Comparison of ENCODE assay signal across 26 cellular contexts in the genomic region with DNA sequence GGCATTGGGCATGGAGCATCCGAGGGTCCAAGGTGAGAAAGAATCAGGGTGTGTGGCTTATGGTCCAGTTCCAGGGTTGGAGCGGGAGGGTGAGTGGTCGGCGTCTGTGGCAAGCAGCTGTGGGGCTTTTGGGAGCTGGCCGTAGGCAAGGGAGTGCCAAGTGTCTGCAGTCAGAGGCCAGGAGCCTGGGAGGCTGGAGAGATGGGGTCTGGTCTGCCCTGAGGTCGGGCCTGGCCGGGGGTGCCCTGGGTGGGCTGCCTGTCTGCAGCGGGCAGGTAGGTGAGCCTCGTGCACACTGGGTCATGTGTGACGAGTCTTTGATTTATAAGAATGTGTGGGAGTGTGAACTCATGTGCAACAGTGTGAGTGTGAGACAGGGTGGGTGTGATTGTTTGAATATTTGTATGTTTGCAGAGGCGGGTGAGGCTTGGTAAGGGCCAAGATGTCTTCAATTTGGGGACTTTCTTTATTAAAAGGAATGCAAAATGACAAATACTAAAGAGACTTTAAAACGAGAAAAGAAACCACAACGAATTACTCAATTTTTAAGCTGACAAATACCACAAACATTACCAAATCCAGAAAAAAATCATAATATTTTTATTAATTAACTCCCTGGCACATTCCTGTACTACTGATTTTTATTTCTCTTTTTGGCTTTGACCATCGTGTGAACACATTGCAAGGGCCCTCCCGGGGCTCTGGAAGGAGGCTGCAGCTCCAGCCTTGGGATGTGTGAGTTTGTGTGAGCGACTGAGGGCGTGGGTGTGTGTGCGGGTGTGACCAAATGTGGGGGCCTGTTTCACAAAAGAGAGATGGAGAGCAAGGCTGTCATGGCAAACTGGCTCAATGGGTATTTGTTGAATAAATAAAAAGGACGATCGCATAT.
DNase-seq lines count a peak whose midpoint lies in the region; ATAC-seq and TF ChIP-seq lines count a peak whose summit lies in the region.
"Had no signal": no experiment of that assay in that cellular context is flagged by ENCODE, and none has a peak within 500 bp of the region (broad histone marks: within the 10 kb centered on the region; RNA-seq: fewer than 3 reads in every experiment).

No MANE protein-coding gene starts in this region.

- POLR2A ChIA-PET in PC-3 (lab: Charles Lee; ENCODE audit: unreplicated experiment): no interaction called here

- H4K20me1 ChIP-seq in PC-3 (ENCODE audit: low read length) (no peaks in the 10 kb centered on the region), osteoblast (ENCODE audit: insufficient read depth, low read length) (no peaks in the 10 kb centered on the region)

- H3K27me3 Mint-ChIP-seq in glutamatergic neuron (ENCODE audit: unreplicated experiment): peaks cover 1% of the 10 kb centered on the region
- peaks cover 20% of the 10 kb centered on the region for H3K27me3 Mint-ChIP-seq in activated T-cell treated with anti-CD3 and anti-CD28 coated beads, Interleukin-2, amount 50 U/mL, for 72 hours (ENCODE audit: low read depth)

- H2BK15ac ChIP-seq in mesendoderm (replicated peaks; ENCODE audit: low read depth): no peak overlapping the region

- DNase-seq in AG10803 (ENCODE audit: low read depth): peak; percentile 52
- DNase-seq in PC-3: no peak
- no peak for DNase-seq in glutamatergic neuron
- peak; percentile 46 for DNase-seq in osteoblast (ENCODE audit: insufficient read length, low spot score, missing footprints)
- DNase-seq in cardiac septum (ENCODE audit: low spot score): no peak
- DNase-seq in NCI-H2227 treated with DMSO at 0.1 percent for 48 hours (lab: John Stamatoyannopoulos, UW): no peak
- DNase-seq in mesendoderm: no peak
- no peak for DNase-seq in activated T-cell treated with anti-CD3 and anti-CD28 coated beads, Interleukin-2, amount 50 U/mL, for 72 hours
- DNase-seq: 8988T; activated CD4-positive, alpha-beta memory T cell treated with anti-CD3 and anti-CD28 coated beads, Interleukin-2, amount 10 ng/mL, durations not matched to agents 7 days and 5 days; activated CD4-positive, CD25-positive, alpha-beta regulatory T cell treated with anti-CD3 and anti-CD28 coated beads, Interleukin-2, amount 50 U/mL, for 72 hours; activated CD8-positive, alpha-beta memory T cell treated with anti-CD3 and anti-CD28 coated beads, Interleukin-2, amount 50 U/mL, for 48 hours; activated naive CD4-positive, alpha-beta T cell treated with anti-CD3 and anti-CD28 coated beads, Interleukin-2, amount 50 U/mL, for 16 hours; AML-193; amniotic stem cell; CD4-positive, alpha-beta T cell; HCEC 1CT; hippocampal formation; Karpas-422; mammary epithelial cell; NCI-H1930; stimulated activated CD4-positive, alpha-beta T cell treated with anti-CD3 and anti-CD28 coated beads, Interleukin-4, amount 100 ng/mL, for 4 hours; T-helper 2 cell; transverse colon had no signal

- CTCF ChIA-PET in PC-3 (lab: Charles Lee): no interaction called here

- H3K9me3 Mint-ChIP-seq in glutamatergic neuron (ENCODE audit: unreplicated experiment): no peaks in the 10 kb centered on the region
- no peaks in the 10 kb centered on the region for H3K9me3 Mint-ChIP-seq in activated T-cell treated with anti-CD3 and anti-CD28 coated beads, Interleukin-2, amount 50 U/mL, for 72 hours
- H3K9me3 Mint-ChIP-seq: activated CD4-positive, alpha-beta memory T cell treated with anti-CD3 and anti-CD28 coated beads, Interleukin-2, amount 10 ng/mL, durations not matched to agents 7 days and 5 days; CD4-positive, alpha-beta T cell had no signal

- no peaks in the 10 kb centered on the region for H3K79me1 ChIP-seq in mesendoderm (ENCODE audit: low read length)

- H3K4ac ChIP-seq in mesendoderm (ENCODE audit: low read depth, low read length): no peak overlapping the region

- H3K18ac ChIP-seq in mesendoderm (ENCODE audit: low read length): no peak overlapping the region

- ATAC-seq in PC-3: 0 out of 2 replicates have a peak, but pooled peaks have one; percentile 21
- ATAC-seq in activated T-cell treated with anti-CD3 and anti-CD28 coated beads, Interleukin-2, amount 50 U/mL, for 72 hours (replicated peaks in 1 of 2): no peak
- ATAC-seq: gastroesophageal sphincter, HepG2 had no signal

- no peaks in the 10 kb centered on the region for H3K36me3 Mint-ChIP-seq in glutamatergic neuron (ENCODE audit: unreplicated experiment)
- H3K36me3 Mint-ChIP-seq in activated T-cell treated with anti-CD3 and anti-CD28 coated beads, Interleukin-2, amount 50 U/mL, for 72 hours (ENCODE audit: insufficient read depth in 2 of 2): no peaks in the 10 kb centered on the region

- H2AFZ ChIP-seq in PC-3 (ENCODE audit: low read length): no peak overlapping the region
- H2AFZ ChIP-seq in osteoblast (ENCODE audit: low read length): no peak overlapping the region

- H3K4me1 ChIP-seq in PC-3 (ENCODE audit: insufficient read depth, low read length): peaks cover 42% of the 10 kb centered on the region
- H3K4me1 ChIP-seq in osteoblast (ENCODE audit: insufficient read depth, low read length): no peaks in the 10 kb centered on the region
- peaks cover 2% of the 10 kb centered on the region for H3K4me1 ChIP-seq in mesendoderm (ENCODE audit: control insufficient read depth, low read depth, low read length)
- H3K4me1 ChIP-seq: gastroesophageal sphincter had no signal

- H3K9me2 ChIP-seq in PC-3 (replicated peaks; ENCODE audit: low read length): no peaks in the 10 kb centered on the region

- 100% methylated on average over 1 of the region's 20 CpGs for WGBS in mesendoderm (ENCODE audit: extremely low coverage, insufficient coverage, low lambda C conversion rate)

- intact Hi-C loops in PC-3 (cut with micrococcal nuclease): loop anchor here (1.0 kb wide), 1 partner anchor 24 kb away; no protein-coding TSS in a partner anchor
- intact Hi-C loops in cardiac septum (cut with DNase I): no loop called here

- no peak overlapping the region for H4K8ac ChIP-seq in mesendoderm (ENCODE audit: low read depth, low read length)

- no peak for TF ChIP-seq CTCF in AG10803 (conservative IDR thresholded peaks at IDR 0.05; ENCODE audit: low read length)
- no peak for TF ChIP-seq CTCF in PC-3 (conservative IDR thresholded peaks at IDR 0.05; ENCODE audit: low read depth, low read length)
- no peak for TF ChIP-seq CTCF in glutamatergic neuron (IDR thresholded peaks at IDR 0.05; ENCODE audit: partially characterized antibody, unreplicated experiment)
- TF ChIP-seq CTCF in osteoblast (IDR thresholded peaks at IDR 0.05; ENCODE audit: extremely low read depth, low read depth, low read length): no peak

- H2BK120ac ChIP-seq in mesendoderm (ENCODE audit: low read depth, low read length): no peak overlapping the region

- no peaks in the 10 kb centered on the region for H3K79me2 ChIP-seq in PC-3 (ENCODE audit: low read length)
- no peaks in the 10 kb centered on the region for H3K79me2 ChIP-seq in osteoblast (ENCODE audit: insufficient read depth, low read length)
- H3K79me2 ChIP-seq in mesendoderm (ENCODE audit: control insufficient read depth, insufficient read depth, low read length): no peaks in the 10 kb centered on the region

- H3K27me3 ChIP-seq in PC-3 (ENCODE audit: low read length) (no peaks in the 10 kb centered on the region), osteoblast (ENCODE audit: insufficient read depth, low read length) (peaks cover 24% of the 10 kb centered on the region), mesendoderm (ENCODE audit: insufficient read depth, low read length, poor library complexity) (no peaks in the 10 kb centered on the region)
- H3K27me3 ChIP-seq: transverse colon had no signal

- H3K4me3 ChIP-seq in AG10803 (ENCODE audit: low read length) (no peak overlapping the region), PC-3 (ENCODE audit: low read length) (no peak overlapping the region), osteoblast (ENCODE audit: insufficient read depth, low read length) (no peak overlapping the region), mesendoderm (ENCODE audit: low read length) (no peak overlapping the region)
- H3K4me3 ChIP-seq: gastroesophageal sphincter, transverse colon had no signal

- H3K36me3 ChIP-seq in PC-3 (ENCODE audit: low read depth, low read length) (no peaks in the 10 kb centered on the region), osteoblast (ENCODE audit: insufficient read depth, low read length) (no peaks in the 10 kb centered on the region), mesendoderm (ENCODE audit: control insufficient read depth, insufficient read depth, low read length) (no peaks in the 10 kb centered on the region)
- H3K36me3 ChIP-seq: gastroesophageal sphincter, transverse colon had no signal

- H4K5ac ChIP-seq in mesendoderm (ENCODE audit: low read length): no peak overlapping the region

- H3K4me1 Mint-ChIP-seq in glutamatergic neuron (ENCODE audit: low read depth, unreplicated experiment): peaks cover 13% of the 10 kb centered on the region
- no peaks in the 10 kb centered on the region for H3K4me1 Mint-ChIP-seq in activated T-cell treated with anti-CD3 and anti-CD28 coated beads, Interleukin-2, amount 50 U/mL, for 72 hours (ENCODE audit: low read depth)
- H3K4me1 Mint-ChIP-seq: activated CD4-positive, alpha-beta memory T cell treated with anti-CD3 and anti-CD28 coated beads, Interleukin-2, amount 10 ng/mL, durations not matched to agents 7 days and 5 days had no signal

- peak overlapping the region; percentile 5 for H3K4me3 Mint-ChIP-seq in glutamatergic neuron (ENCODE audit: unreplicated experiment)
- H3K4me3 Mint-ChIP-seq in activated T-cell treated with anti-CD3 and anti-CD28 coated beads, Interleukin-2, amount 50 U/mL, for 72 hours: no peak overlapping the region
- H3K4me3 Mint-ChIP-seq: activated CD4-positive, alpha-beta memory T cell treated with anti-CD3 and anti-CD28 coated beads, Interleukin-2, amount 10 ng/mL, durations not matched to agents 7 days and 5 days; CD4-positive, alpha-beta T cell had no signal

- H3K9ac ChIP-seq in PC-3 (ENCODE audit: low read length): no peak overlapping the region
- H3K9ac ChIP-seq in mesendoderm (ENCODE audit: low read length): no peak overlapping the region

- no peaks in the 10 kb centered on the region for H3F3A ChIP-seq in PC-3 (ENCODE audit: low read length, unreplicated experiment)

- no peak overlapping the region for H3K23ac ChIP-seq in mesendoderm (ENCODE audit: low read length)

- H2AK5ac ChIP-seq in mesendoderm (ENCODE audit: low read length): no peak overlapping the region

- no peak overlapping the region for H3K4me2 ChIP-seq in PC-3 (ENCODE audit: low read length)
- no peak overlapping the region for H3K4me2 ChIP-seq in osteoblast (ENCODE audit: insufficient read depth, low read length)
- no peak overlapping the region for H3K4me2 ChIP-seq in mesendoderm (ENCODE audit: low read length)

- H3K9me3 ChIP-seq in PC-3 (ENCODE audit: low read length): no peaks in the 10 kb centered on the region
- no peaks in the 10 kb centered on the region for H3K9me3 ChIP-seq in osteoblast (ENCODE audit: low read depth, low read length)
- H3K9me3 ChIP-seq: gastroesophageal sphincter, transverse colon had no signal

- H2BK5ac ChIP-seq in mesendoderm (ENCODE audit: low read length): no peak overlapping the region

- H3K27ac Mint-ChIP-seq in glutamatergic neuron (ENCODE audit: unreplicated experiment): no peak overlapping the region
- H3K27ac Mint-ChIP-seq in activated T-cell treated with anti-CD3 and anti-CD28 coated beads, Interleukin-2, amount 50 U/mL, for 72 hours: no peak overlapping the region
- H3K27ac Mint-ChIP-seq: activated CD4-positive, alpha-beta memory T cell treated with anti-CD3 and anti-CD28 coated beads, Interleukin-2, amount 10 ng/mL, durations not matched to agents 7 days and 5 days; CD4-positive, alpha-beta T cell had no signal

- H3K27ac ChIP-seq in PC-3 (ENCODE audit: low read length) (no peak overlapping the region), osteoblast (ENCODE audit: low read depth, low read length) (no peak overlapping the region), mesendoderm (ENCODE audit: low read depth, low read length) (no peak overlapping the region)
- H3K27ac ChIP-seq: gastroesophageal sphincter, transverse colon had no signal

- no TSS peak for BruUV-seq in PC-3 (replicated peaks; lab: Mats Ljungman, UMichigan)

- no peak overlapping the region for H3K56ac ChIP-seq in mesendoderm (ENCODE audit: low read length)

Comparison
In these comparisons a context has a peak if more than half of its experiments do, and no peak if none do; other contexts are left out.
1. DNase-seq: peak in AG10803 (single experiment) and osteoblast (single experiment); none in PC-3 (single experiment), glutamatergic neuron (single experiment), cardiac septum (single experiment), NCI-H2227 treated with DMSO at 0.1 percent for 48 hours (single experiment), mesendoderm (single experiment) and activated T-cell treated with anti-CD3 and anti-CD28 coated beads, Interleukin-2, amount 50 U/mL, for 72 hours (0 of 2).